ENCODE assay signal across 25 cellular contexts in genomic region chr12:2288471-2288870, GRCh38.
A peak's percentile ranks its signal among the peaks of the same experiment; 100 is the strongest.
DNase-seq lines count a peak whose midpoint lies in the region; ATAC-seq and TF ChIP-seq lines count a peak whose summit lies in the region.
"Had no signal": no experiment of that assay in that cellular context is flagged by ENCODE, and none has a peak within 500 bp of the region (broad histone marks: within the 10 kb centered on the region; RNA-seq: fewer than 3 reads in every experiment).

No MANE protein-coding gene starts in this region.

- H3K27ac ChIP-seq in CD4-positive, CD25-positive, alpha-beta regulatory T cell (ENCODE audit: insufficient read depth, low read length, poor library complexity, severe bottlenecking) = no peak overlapping the region
- H3K27ac ChIP-seq in spleen (peak overlapping the region in 5 of 8 donors; percentile 17 to 66 (median 52)), mammary epithelial cell (ENCODE audit: insufficient read depth, low read depth, low read length) (no peak overlapping the region)
- H3K27ac ChIP-seq: foreskin keratinocyte, KMS-11, pancreas, thyroid gland had no signal

- TF ChIP-seq POLR2A in spleen (IDR thresholded peaks at IDR 0.05) = no peak

- peak overlapping the region in 2 of 3 donors; percentile 60 to 65 for H3K27ac Mint-ChIP-seq in CD4-positive, CD25-positive, alpha-beta regulatory T cell
- H3K27ac Mint-ChIP-seq: activated CD4-positive, alpha-beta memory T cell treated with anti-CD3 and anti-CD28 coated beads, Interleukin-2, amount 10 ng/mL, durations not matched to agents 7 days and 5 days had no signal

- no peaks in the 10 kb centered on the region for H3K9me3 Mint-ChIP-seq in CD4-positive, CD25-positive, alpha-beta regulatory T cell
- H3K9me3 Mint-ChIP-seq: activated CD4-positive, alpha-beta memory T cell treated with anti-CD3 and anti-CD28 coated beads, Interleukin-2, amount 10 ng/mL, durations not matched to agents 7 days and 5 days; neural crest cell had no signal

- CTCF ChIA-PET in mammary epithelial cell (lab: Charles Lee; ENCODE audit: low non-redundant PET) = no interaction called here

- no peaks in the 10 kb centered on the region for H4K20me1 ChIP-seq in mammary epithelial cell (ENCODE audit: insufficient read depth, low read length)

- no peak overlapping the region for H3K9ac ChIP-seq in mammary epithelial cell (ENCODE audit: insufficient read depth, low read length)
- H3K9ac ChIP-seq: KMS-11 had no signal

- no peak overlapping the region for H3K4me2 ChIP-seq in mammary epithelial cell (ENCODE audit: insufficient read depth, low read depth, low read length)
- H3K4me2 ChIP-seq: KMS-11 had no signal

- peaks cover 25% of the 10 kb centered on the region for H3K27me3 Mint-ChIP-seq in CD4-positive, CD25-positive, alpha-beta regulatory T cell

- no peak for ATAC-seq in CD4-positive, CD25-positive, alpha-beta regulatory T cell (ENCODE audit: low read depth in 2 of 2)
- no peak for ATAC-seq in left lobe of liver
- ATAC-seq: esophagus mucosa, foreskin keratinocyte, PC-3 had no signal

- dilution Hi-C loops in mammary epithelial cell (cut with HindIII; ENCODE audit: low sequenced_read_pairs) = no loop called here

- no peak overlapping the region for H3K4me3 ChIP-seq in CD4-positive, CD25-positive, alpha-beta regulatory T cell (ENCODE audit: low read depth, low read length)
- H3K4me3 ChIP-seq in spleen = no peak overlapping the region
- H3K4me3 ChIP-seq in mammary epithelial cell (replicated peaks in 1 of 3; ENCODE audit: insufficient read depth in 1 of 3, low read depth in 2 of 3, low read length in 3 of 3) = no peak overlapping the region
- H3K4me3 ChIP-seq: HAP-1, MG63, pancreas, stomach, thyroid gland had no signal

- H2AFZ ChIP-seq in mammary epithelial cell (ENCODE audit: low read depth, low read length) = no peak overlapping the region

- 80 to 91% (median 84%) methylated on average over 4 of the region's 4 CpGs for WGBS in spleen, 5 donors
- WGBS in mammary epithelial cell (ENCODE audit: low coverage, missing lambda C conversion rate) = 64% methylated on average over 4 of the region's 4 CpGs

- DNase-seq in CD4-positive, CD25-positive, alpha-beta regulatory T cell = no peak
- DNase-seq in NCI-H69 (lab: John Stamatoyannopoulos, UW) (peak; percentile 89), left lobe of liver (ENCODE audit: low spot score) (peak; percentile 28), spleen (no peak), mammary epithelial cell (no peak), NCI-H82 treated with DMSO at 0.1 percent for 48 hours (lab: John Stamatoyannopoulos, UW; ENCODE audit: unreplicated experiment) (no peak), GM13977 (ENCODE audit: low spot score) (no peak)
- DNase-seq: activated CD4-positive, alpha-beta memory T cell treated with anti-CD3 and anti-CD28 coated beads, Interleukin-2, amount 10 ng/mL, durations not matched to agents 7 days and 5 days; activated CD8-positive, alpha-beta memory T cell treated with anti-CD3 and anti-CD28 coated beads, Interleukin-2, amount 50 U/mL, for 4 hours; activated naive CD4-positive, alpha-beta T cell treated with anti-CD3 and anti-CD28 coated beads, Interleukin-2, amount 50 U/mL, for 16 hours; foreskin keratinocyte; kidney glomerular epithelial cell; NCI-H1105 treated with DMSO at 0.1 percent for 48 hours; NCI-H187 treated with DMSO at 0.1 percent for 48 hours; PC-3; stimulated activated CD4-positive, alpha-beta T cell treated with anti-CD3 and anti-CD28 coated beads, Interleukin-2, amount 100 ng/mL, for 48 hours; stomach; thyroid gland had no signal

- no peaks in the 10 kb centered on the region for H3K27me3 ChIP-seq in CD4-positive, CD25-positive, alpha-beta regulatory T cell (ENCODE audit: control insufficient read depth, insufficient read depth, low read length)
- peaks cover 0 to 13% (median 0%) of the 10 kb centered on the region in 7 donors for H3K27me3 ChIP-seq in spleen (replicated peaks in 1 of 7)
- H3K27me3 ChIP-seq in mammary epithelial cell (ENCODE audit: insufficient read depth, low read length) = no peaks in the 10 kb centered on the region
- H3K27me3 ChIP-seq: foreskin keratinocyte, MG63, pancreas, stomach, thyroid gland had no signal

- TF ChIP-seq CTCF in spleen (IDR thresholded peaks at IDR 0.05 in 8 of 11, conservative IDR thresholded peaks at IDR 0.05 in 3 of 11) (no peak), mammary epithelial cell (conservative IDR thresholded peaks at IDR 0.05 in 1 of 2, IDR thresholded peaks at IDR 0.05 in 1 of 2; ENCODE audit: extremely low read depth in 1 of 2, insufficient read depth in 1 of 2, low read depth in 1 of 2, low read length in 2 of 2) (no peak), GM13977 (IDR thresholded peaks at IDR 0.05; ENCODE audit: extremely low read depth, insufficient read depth, missing control alignments) (no peak)

- no peak overlapping the region for H3K4me3 Mint-ChIP-seq in CD4-positive, CD25-positive, alpha-beta regulatory T cell
- H3K4me3 Mint-ChIP-seq: activated CD4-positive, alpha-beta memory T cell treated with anti-CD3 and anti-CD28 coated beads, Interleukin-2, amount 10 ng/mL, durations not matched to agents 7 days and 5 days; neural crest cell had no signal

- H3K9me3 ChIP-seq in CD4-positive, CD25-positive, alpha-beta regulatory T cell (ENCODE audit: control insufficient read depth in 2 of 2, low read length in 2 of 2) = no peaks in the 10 kb centered on the region
- H3K9me3 ChIP-seq in spleen (no peaks in the 10 kb centered on the region), mammary epithelial cell (replicated peaks; ENCODE audit: insufficient read depth, low read length) (no peaks in the 10 kb centered on the region)
- H3K9me3 ChIP-seq: Caco-2, HAP-1, MG63, pancreas, stomach, thyroid gland had no signal

- H3K36me3 ChIP-seq in CD4-positive, CD25-positive, alpha-beta regulatory T cell (ENCODE audit: control insufficient read depth, insufficient read depth, low read length) = no peaks in the 10 kb centered on the region
- H3K36me3 ChIP-seq in spleen (no peaks in the 10 kb centered on the region), mammary epithelial cell (ENCODE audit: insufficient read depth, low read length) (no peaks in the 10 kb centered on the region)
- H3K36me3 ChIP-seq: HAP-1, MG63, pancreas, stomach, thyroid gland had no signal

- H3K36me3 Mint-ChIP-seq in CD4-positive, CD25-positive, alpha-beta regulatory T cell = no peaks in the 10 kb centered on the region

- no peaks in the 10 kb centered on the region for H3K79me2 ChIP-seq in mammary epithelial cell (ENCODE audit: insufficient read depth, low read length)

- in situ Hi-C loops in mammary epithelial cell (cut with MboI; ENCODE audit: low sequenced_read_pairs in 2 of 2) = loop anchor here in 1 of 2 donors (5.0 kb wide), 1 partner anchor 231 kb away; no protein-coding TSS in a partner anchor
- in situ Hi-C loops in GM13977 (cut with MboI; ENCODE audit: low pct_unique_long_range_greater_than_20kb, low sequenced_read_pairs, unreplicated experiment) = no loop called here

- no peaks in the 10 kb centered on the region for H3K4me1 Mint-ChIP-seq in CD4-positive, CD25-positive, alpha-beta regulatory T cell
- H3K4me1 Mint-ChIP-seq: activated CD4-positive, alpha-beta memory T cell treated with anti-CD3 and anti-CD28 coated beads, Interleukin-2, amount 10 ng/mL, durations not matched to agents 7 days and 5 days had no signal

- intact Hi-C loops in spleen (cut with DNase I; ENCODE audit: low total_unique reads) (loop anchor here (10.0 kb wide), 1 partner anchor 234 kb away; the partner anchor contains the start of gene CACNA1C), mammary epithelial cell (cut with micrococcal nuclease) (loop anchor here (10.0 kb wide), 1 partner anchor 654 kb away; no protein-coding TSS in a partner anchor)

- no TSS peak for BruUV-seq in mammary epithelial cell (replicated peaks; lab: Mats Ljungman, UMichigan)

- H3K4me1 ChIP-seq in CD4-positive, CD25-positive, alpha-beta regulatory T cell (ENCODE audit: control insufficient read depth, insufficient read depth, low read length, poor library complexity, severe bottlenecking) = no peaks in the 10 kb centered on the region
- H3K4me1 ChIP-seq in spleen = peaks cover 7 to 89% (median 48%) of the 10 kb centered on the region in 6 donors
- peaks cover 9% of the 10 kb centered on the region for H3K4me1 ChIP-seq in mammary epithelial cell (ENCODE audit: insufficient read depth, low read length)
- H3K4me1 ChIP-seq: Caco-2, foreskin keratinocyte, HAP-1, pancreas had no signal

Comparison
In these comparisons a context has a peak if more than half of its experiments do, and no peak if none do; other contexts are left out.
1. DNase-seq: peak in NCI-H69 (single experiment) and left lobe of liver (single experiment); none in CD4-positive, CD25-positive, alpha-beta regulatory T cell (0 of 3), spleen (single experiment), mammary epithelial cell (single experiment), NCI-H82 treated with DMSO at 0.1 percent for 48 hours (single experiment) and GM13977 (single experiment).
2. H3K27ac ChIP-seq: peak in spleen (5 of 8); none in CD4-positive, CD25-positive, alpha-beta regulatory T cell (single experiment) and mammary epithelial cell (single experiment).